18 cellular contexts compared by ENCODE assay signal in genomic region chr21:46124083-46124925, GRCh38. TPM values are rescaled to one million over a fixed set of nuclear protein-coding genes. Genes with fewer than 3 reads are reported as not detected.
DNase-seq lines count a peak whose midpoint lies in the region; ATAC-seq and TF ChIP-seq lines count a peak whose summit lies in the region.
"Had no signal": no experiment of that assay in that cellular context is flagged by ENCODE, and none has a peak within 500 bp of the region (broad histone marks: within the 10 kb centered on the region; RNA-seq: fewer than 3 reads in every experiment).

No MANE protein-coding gene starts in this region.

- WGBS in SK-N-SH (ENCODE audit: low lambda C conversion rate): 97% methylated on average over 4 of the region's 16 CpGs
- WGBS in heart left ventricle, 4 donors: 90 to 96% (median 95%) methylated on average over 13 to 16 of the region's 16 CpGs

- no peak overlapping the region for H2AFZ ChIP-seq in SK-N-SH (ENCODE audit: low read depth)

- TF ChIP-seq EP300 in SK-N-SH (IDR thresholded peaks at IDR 0.05; ENCODE audit: borderline replicate concordance in 1 of 2, low read depth in 1 of 2, low read length in 1 of 2): no peak

- POLR2A ChIA-PET in SK-N-SH (lab: Yijun Ruan, JAX): no interaction called here
- POLR2A ChIA-PET in HEK293T (lab: Yijun Ruan, JAX): no interaction called here

- no peaks in the 10 kb centered on the region for H3K9me3 Mint-ChIP-seq in progenitor cell of endocrine pancreas (ENCODE audit: low read depth)
- H3K9me3 Mint-ChIP-seq: activated CD4-positive, alpha-beta T cell treated with anti-CD3 and anti-CD28 coated beads, Interleukin-2, amount 10 ng/mL, durations not matched to agents 7 days and 5 days; T-helper 2 cell treated with Interferon-gamma antibody and Interleukin-4, amounts not matched to agents 5 μg/mL and 100 μg/mL, for 36 hours had no signal

- CTCF ChIA-PET in SK-N-SH (lab: Yijun Ruan, JAX) (no interaction called here), HEK293T (lab: Yijun Ruan, JAX) (no interaction called here)

- H3K9me3 ChIP-seq in SK-N-SH (no peaks in the 10 kb centered on the region), heart left ventricle (no peaks in the 10 kb centered on the region)
- H3K9me3 ChIP-seq: gastrocnemius medialis had no signal

- no peaks in the 10 kb centered on the region for H3K36me3 Mint-ChIP-seq in progenitor cell of endocrine pancreas (ENCODE audit: insufficient read depth)

- no peak overlapping the region for H3K27ac Mint-ChIP-seq in progenitor cell of endocrine pancreas
- H3K27ac Mint-ChIP-seq: activated CD4-positive, alpha-beta T cell treated with anti-CD3 and anti-CD28 coated beads, Interleukin-2, amount 10 ng/mL, durations not matched to agents 7 days and 5 days; T-helper 2 cell treated with Interferon-gamma antibody and Interleukin-4, amounts not matched to agents 5 μg/mL and 100 μg/mL, for 36 hours had no signal

- intact Hi-C loops in heart left ventricle (cut with DNase I): no loop called here

- no peaks in the 10 kb centered on the region for H3K79me2 ChIP-seq in SK-N-SH (ENCODE audit: insufficient read depth)

- H3K27me3 ChIP-seq in SK-N-SH (ENCODE audit: insufficient read depth) (no peaks in the 10 kb centered on the region), heart left ventricle (no peaks in the 10 kb centered on the region)
- H3K27me3 ChIP-seq: cardiac muscle cell, gastrocnemius medialis had no signal

- no peaks in the 10 kb centered on the region for H4K20me1 ChIP-seq in SK-N-SH (ENCODE audit: insufficient read depth)

- TF ChIP-seq RAD21 in SK-N-SH (IDR thresholded peaks at IDR 0.05; ENCODE audit: low read length): no peak

- H3K4me1 ChIP-seq in SK-N-SH (ENCODE audit: control insufficient read depth in 1 of 2, insufficient read depth in 2 of 2, low read depth in 1 of 2, low read length in 1 of 2): peaks cover 0 to 28% of the 10 kb centered on the region in 2 experiments; a peak in 1 of 4 replicates
- H3K4me1 ChIP-seq in heart left ventricle: peaks cover 0 to 16% (median 4%) of the 10 kb centered on the region in 12 donors
- H3K4me1 ChIP-seq: gastrocnemius medialis had no signal

- TF ChIP-seq CTCF in SK-N-SH (IDR thresholded peaks at IDR 0.05) (no peak), heart left ventricle (IDR thresholded peaks at IDR 0.05) (no peak), progenitor cell of endocrine pancreas (IDR thresholded peaks at IDR 0.05; ENCODE audit: unreplicated experiment) (no peak)

- no peaks in the 10 kb centered on the region for H3K4me1 Mint-ChIP-seq in progenitor cell of endocrine pancreas (ENCODE audit: low read depth)
- H3K4me1 Mint-ChIP-seq: activated CD4-positive, alpha-beta T cell treated with anti-CD3 and anti-CD28 coated beads, Interleukin-2, amount 10 ng/mL, durations not matched to agents 7 days and 5 days had no signal

- ATAC-seq in SK-N-SH treated with all-trans-retinoic acid at 6 μM for 48 hours (no peak), heart left ventricle (no peak), HG03025 (IDR thresholded peaks at IDR 0.05; ENCODE audit: low FRiP score, unreplicated experiment) (no peak)
- ATAC-seq: gastrocnemius medialis had no signal

- H3K9me2 ChIP-seq in SK-N-SH: no peaks in the 10 kb centered on the region

- DNase-seq in SK-N-SH: peak; percentile 20
- no peak for DNase-seq in HEK293T (ENCODE audit: extremely low spot score)
- peak; percentile 2 to 34 (median 12) for DNase-seq in heart left ventricle
- DNase-seq in progenitor cell of endocrine pancreas (ENCODE audit: low spot score, unreplicated experiment): peak; percentile 7
- no peak for DNase-seq in A172 (ENCODE audit: low spot score)
- DNase-seq in NCI-H526 treated with DMSO at 0.1 percent for 48 hours (lab: John Stamatoyannopoulos, UW): no peak
- DNase-seq: activated CD4-positive, alpha-beta T cell treated with anti-CD3 and anti-CD28 coated beads, Interleukin-2, amount 10 ng/mL, durations not matched to agents 7 days and 5 days; NCI-H2081; NCI-H774; stimulated activated CD8-positive, alpha-beta memory T cell treated with anti-CD3 and anti-CD28 coated beads, Interleukin-4, amount 100 ng/mL, for 48 hours; trophoblast cell had no signal

- H3K9ac ChIP-seq in SK-N-SH: no peak overlapping the region

- no peaks in the 10 kb centered on the region for H3K27me3 Mint-ChIP-seq in progenitor cell of endocrine pancreas
- H3K27me3 Mint-ChIP-seq: activated CD4-positive, alpha-beta T cell treated with anti-CD3 and anti-CD28 coated beads, Interleukin-2, amount 10 ng/mL, durations not matched to agents 7 days and 5 days had no signal

- no peak overlapping the region for H3K4me2 ChIP-seq in SK-N-SH

- H3K4me3 ChIP-seq in SK-N-SH (ENCODE audit: low read depth in 2 of 2, low read length in 1 of 2) (no peak overlapping the region), heart left ventricle (no peak overlapping the region)
- H3K4me3 ChIP-seq: cardiac muscle cell, gastrocnemius medialis had no signal

- H3F3A ChIP-seq in SK-N-SH (replicated peaks; ENCODE audit: insufficient read depth): no peaks in the 10 kb centered on the region

- H3K36me3 ChIP-seq in SK-N-SH (replicated peaks in 1 of 2; ENCODE audit: control insufficient read depth in 1 of 2, insufficient read depth in 2 of 2, low read length in 1 of 2) (peaks cover 3 to 40% of the 10 kb centered on the region in 2 experiments), heart left ventricle (peaks cover 0 to 83% (median 55%) of the 10 kb centered on the region in 9 donors)
- H3K36me3 ChIP-seq: cardiac muscle cell, gastrocnemius medialis had no signal

- TF ChIP-seq POLR2A in heart left ventricle (IDR thresholded peaks at IDR 0.05): no peak

- H3K4me3 Mint-ChIP-seq in progenitor cell of endocrine pancreas (ENCODE audit: low read depth): no peak overlapping the region
- H3K4me3 Mint-ChIP-seq: activated CD4-positive, alpha-beta T cell treated with anti-CD3 and anti-CD28 coated beads, Interleukin-2, amount 10 ng/mL, durations not matched to agents 7 days and 5 days; T-helper 2 cell treated with Interferon-gamma antibody and Interleukin-4, amounts not matched to agents 5 μg/mL and 100 μg/mL, for 36 hours had no signal

- H3K27ac ChIP-seq in SK-N-SH (ENCODE audit: low read depth in 2 of 2, low read length in 1 of 2) (no peak overlapping the region), heart left ventricle (peak overlapping the region in 1 of 12 donors; percentile 24)
- H3K27ac ChIP-seq: 22Rv1, cardiac muscle cell, gastrocnemius medialis had no signal

TF ChIP-seq in SK-N-SH, 30 proteins besides CTCF, POLR2A, EP300 and RAD21:
- TF ChIP-seq FOXM1 (IDR thresholded peaks at IDR 0.05; ENCODE audit: low read depth) (no peak), FOSL2 (IDR thresholded peaks at IDR 0.05; ENCODE audit: borderline replicate concordance, low read depth) (no peak), NFIC (IDR thresholded peaks at IDR 0.05; ENCODE audit: borderline replicate concordance) (no peak)

TF ChIP-seq in SK-N-SH treated with all-trans-retinoic acid at 6 μM for 48 hours, 23 proteins besides CTCF, POLR2A, EP300 and RAD21 (continues in another document):
- TF ChIP-seq ESRRG (CRISPR knock-in tag; IDR thresholded peaks at IDR 0.05) (no peak), ARNTL (CRISPR knock-in tag; IDR thresholded peaks at IDR 0.05; ENCODE audit: borderline replicate concordance, low read depth) (no peak), RARB (CRISPR knock-in tag; IDR thresholded peaks at IDR 0.05) (no peak), SNAI2 (CRISPR knock-in tag; IDR thresholded peaks at IDR 0.05) (no peak)

TF ChIP-seq in HEK293T, 16 proteins besides CTCF, POLR2A, EP300 and RAD21:
- TF ChIP-seq ARNT (IDR thresholded peaks at IDR 0.05): no peak
- TF ChIP-seq TARDBP (IDR thresholded peaks at IDR 0.05): 0 out of 2 replicates have a peak, but pooled peaks have one; percentile 25
- TF ChIP-seq FOXK2 (IDR thresholded peaks at IDR 0.05): no peak
TF ChIP-seq in HEK293T: peak in this region for 1.

RNA-seq across cellular contexts. Expression of gene COL6A2, which starts 26.4 kb away (rescaled TPM):
- polyA plus RNA-seq in SK-N-SH (2012; rRNA removed) (66.6 and 108 TPM in 2 replicates), heart left ventricle (100 to 1,000 TPM; 143 to 221 TPM)
- 38.5 and 67.6 TPM in 2 replicates for polyA plus RNA-seq in SK-N-SH (2012; cell fraction: cytosol; rRNA removed)
- 184 and 188 TPM in 2 replicates for polyA plus RNA-seq in SK-N-SH (2012; cell fraction: nucleus; rRNA removed)
- total RNA-seq in heart left ventricle (100 to 1,000 TPM; 118 to 484 (median 158) TPM), progenitor cell of endocrine pancreas (32.0 and 38.6 TPM in 2 replicates)
- 163 and 221 TPM in 2 replicates for total RNA-seq in A172 (2014; rRNA removed; shearing (Covaris generic))

RNA-seq across cellular contexts. Expression of gene FTCD, which starts 31.1 kb away (rescaled TPM):
- polyA plus RNA-seq in SK-N-SH (2012; rRNA removed): 0.33 and 0.37 TPM in 2 replicates
- 0.05 TPM in 1 of 2 replicates, not detected in the other for polyA plus RNA-seq in SK-N-SH (2012; cell fraction: cytosol; rRNA removed)
- polyA plus RNA-seq in SK-N-SH (2012; cell fraction: nucleus; rRNA removed): 3.3 and 3.4 TPM in 2 replicates
- 1 to 10 TPM in 5 of 9 donors, under 1 TPM in 3, not detected in 1; 0.31 to 3.1 (median 1.2) TPM for total RNA-seq in heart left ventricle
- polyA plus RNA-seq in heart left ventricle: 1 to 10 TPM in 1 of 2 donors, under 1 TPM in 1; 0.17 to 1.8 TPM
- 48.4 and 49.3 TPM in 2 replicates for total RNA-seq in progenitor cell of endocrine pancreas
- total RNA-seq in A172 (2014; rRNA removed; shearing (Covaris generic)): 0.45 TPM in 1 of 2 replicates, not detected in the other
- total RNA-seq: activated CD4-positive, alpha-beta T cell treated with anti-CD3 and anti-CD28 coated beads, Interleukin-2, amount 10 ng/mL, durations not matched to agents 7 days and 5 days; pulmonary artery endothelial cell had no signal

RNA-seq across cellular contexts. Expression of gene SPATC1L, which starts 60.0 kb away (rescaled TPM):
- polyA plus RNA-seq in SK-N-SH (2012; rRNA removed) (4.8 and 8.3 TPM in 2 replicates), heart left ventricle (10 to 100 TPM; 11.0 to 12.9 TPM)
- polyA plus RNA-seq in SK-N-SH (2012; cell fraction: cytosol; rRNA removed): 3.5 and 5.9 TPM in 2 replicates
- polyA plus RNA-seq in SK-N-SH (2012; cell fraction: nucleus; rRNA removed): 11.3 and 15.7 TPM in 2 replicates
- total RNA-seq in heart left ventricle (10 to 100 TPM in 4 of 9 donors, 1 to 10 TPM in 5; 4.9 to 16.8 (median 8.4) TPM), progenitor cell of endocrine pancreas (31.4 and 32.8 TPM in 2 replicates)
- total RNA-seq in A172 (2014; rRNA removed; shearing (Covaris generic)): 13.9 and 16.0 TPM in 2 replicates

Comparison
In these comparisons a context has a peak if more than half of its experiments do, and no peak if none do; other contexts are left out.
1. DNase-seq: peak in SK-N-SH (single experiment), heart left ventricle (5 of 5) and progenitor cell of endocrine pancreas (single experiment); none in HEK293T (single experiment), A172 (single experiment) and NCI-H526 treated with DMSO at 0.1 percent for 48 hours (single experiment).
2. RNA of gene FTCD, which starts 31.1 kb away (total RNA-seq): 48.4 to 49.3 TPM in progenitor cell of endocrine pancreas; 0.31 to 3.1 TPM in heart left ventricle and 0.45 TPM in A172; every median in the first group is over 10 times any median in the second.